32 cellular contexts compared by ENCODE assay signal in the genomic region with DNA sequence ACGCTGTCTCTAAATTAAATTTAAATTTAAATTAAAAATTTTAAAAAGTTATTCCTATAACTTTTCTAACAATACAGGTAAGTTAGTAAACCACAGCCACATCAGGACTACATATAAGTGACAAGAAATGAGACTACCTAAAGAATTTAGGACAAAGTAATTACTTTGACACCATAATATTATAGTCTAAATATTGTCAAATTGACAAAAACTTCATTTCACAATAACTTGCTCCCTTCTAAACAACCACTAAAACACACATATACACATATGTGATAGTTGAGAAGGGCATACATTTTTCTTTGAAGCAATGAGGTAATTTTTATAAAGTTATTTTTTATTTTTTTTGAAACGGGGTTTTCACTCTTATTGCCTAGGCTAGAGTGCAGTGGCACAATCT. TPM values are rescaled to one million over a fixed set of nuclear protein-coding genes. Genes with fewer than 3 reads are reported as not detected.
DNase-seq lines count a peak whose midpoint lies in the region; ATAC-seq, FAIRE-seq and TF ChIP-seq lines count a peak whose summit lies in the region.
"Had no signal": no experiment of that assay in that cellular context is flagged by ENCODE, and none has a peak within 500 bp of the region (broad histone marks: within the 10 kb centered on the region; RNA-seq: fewer than 3 reads in every experiment).

No MANE protein-coding gene starts in this region.

- H3K4me1 ChIP-seq in HepG2 (ENCODE audit: insufficient read depth, low read length) (no peaks in the 10 kb centered on the region), right lobe of liver (no peaks in the 10 kb centered on the region), A549 (no peaks in the 10 kb centered on the region), K562 (replicated peaks in 1 of 2; ENCODE audit: control insufficient read depth in 2 of 2, insufficient read depth in 2 of 2, low read length in 2 of 2) (no peaks in the 10 kb centered on the region; a peak in 1 of 5 replicates)
- H3K4me1 ChIP-seq: BE2C; BLaER1; BLaER1 treated with 17β-estradiol and CSF1 and Interleukin-3, amounts not matched to agents 10 nM and 100 nM; Caco-2 had no signal

- TF ChIP-seq EP300 in HepG2 (IDR thresholded peaks at IDR 0.05; ENCODE audit: low read depth in 2 of 2, low read length in 2 of 2) (no peak), HepG2 (CRISPR knock-in tag; IDR thresholded peaks at IDR 0.05; ENCODE audit: borderline replicate concordance) (no peak), A549 (IDR thresholded peaks at IDR 0.05) (no peak), K562 (IDR thresholded peaks at IDR 0.05; ENCODE audit: low read length) (no peak)

- no peak for TF ChIP-seq POLR2A in HepG2 (IDR thresholded peaks at IDR 0.05; ENCODE audit: insufficient read depth in 1 of 2, low read depth in 2 of 2, low read length in 2 of 2)
- TF ChIP-seq POLR2A in right lobe of liver (IDR thresholded peaks at IDR 0.05): no peak
- no peak for TF ChIP-seq POLR2A in A549 (IDR thresholded peaks at IDR 0.05; ENCODE audit: low read length)
- TF ChIP-seq POLR2A in K562 (conservative IDR thresholded peaks at IDR 0.05): no peak

- TF ChIP-seq RAD21 in HepG2 (CRISPR knock-in tag; IDR thresholded peaks at IDR 0.05): no peak
- TF ChIP-seq RAD21 in A549 (conservative IDR thresholded peaks at IDR 0.05 in 1 of 2, IDR thresholded peaks at IDR 0.05 in 1 of 2): no peak
- TF ChIP-seq RAD21 in K562 (CRISPR knock-in tag; conservative IDR thresholded peaks at IDR 0.05 in 1 of 2, IDR thresholded peaks at IDR 0.05 in 1 of 2): no peak

- no peaks in the 10 kb centered on the region for H3K79me2 ChIP-seq in HepG2 (ENCODE audit: insufficient read depth, low read length)
- no peaks in the 10 kb centered on the region for H3K79me2 ChIP-seq in K562 (ENCODE audit: control insufficient read depth, insufficient read depth, low read length)

- intact Hi-C loops in HepG2 (cut with micrococcal nuclease; ENCODE audit: unreplicated experiment): no loop called here
- intact Hi-C loops in right lobe of liver (cut with DNase I): no loop called here
- intact Hi-C loops in K562 (cut with micrococcal nuclease): no loop called here

- WGBS in HepG2 (ENCODE audit: low lambda C conversion rate): 64% methylated on average over 2 of the region's 2 CpGs
- WGBS in right lobe of liver (ENCODE audit: insufficient coverage, low coverage, low lambda C conversion rate, missing lambda C conversion rate): 84% methylated on average over 2 of the region's 2 CpGs
- WGBS in A549 (ENCODE audit: missing lambda C conversion rate): 91% methylated on average over 2 of the region's 2 CpGs
- WGBS in K562 (ENCODE audit: insufficient coverage, low coverage, missing lambda C conversion rate): 11% methylated on average over 2 of the region's 2 CpGs

- no peaks in the 10 kb centered on the region for H4K20me1 ChIP-seq in HepG2 (ENCODE audit: insufficient read depth, low read length)
- no peaks in the 10 kb centered on the region for H4K20me1 ChIP-seq in K562 (replicated peaks; ENCODE audit: control insufficient read depth, insufficient read depth, low read length)
- H4K20me1 ChIP-seq: BLaER1; BLaER1 treated with 17β-estradiol and CSF1 and Interleukin-3, amounts not matched to agents 10 nM and 100 nM had no signal

- no peaks in the 10 kb centered on the region for H3K9me1 ChIP-seq in K562 (ENCODE audit: control insufficient read depth, insufficient read depth, low read length)

- H3K4me2 ChIP-seq in HepG2 (ENCODE audit: low read depth, low read length): no peak overlapping the region
- H3K4me2 ChIP-seq in A549: no peak overlapping the region
- no peak overlapping the region for H3K4me2 ChIP-seq in K562 (ENCODE audit: insufficient read depth, low read length)
- H3K4me2 ChIP-seq: BLaER1; BLaER1 treated with 17β-estradiol and CSF1 and Interleukin-3, amounts not matched to agents 10 nM and 100 nM had no signal

- no peak for TF ChIP-seq CTCF in HepG2 (CRISPR knock-in tag; IDR thresholded peaks at IDR 0.05)
- no peak for TF ChIP-seq CTCF in right lobe of liver (IDR thresholded peaks at IDR 0.05)
- no peak for TF ChIP-seq CTCF in A549 (IDR thresholded peaks at IDR 0.05)
- no peak for TF ChIP-seq CTCF in K562 (IDR thresholded peaks at IDR 0.05 in 2 of 3, conservative IDR thresholded peaks at IDR 0.05 in 1 of 3; ENCODE audit: insufficient read depth in 2 of 3, low read depth in 1 of 3, low read length in 3 of 3)

- in situ Hi-C loops in HepG2 (cut with HindIII; ENCODE audit: extremely low pct_ligation_motif_present, low pct_unique_long_range_greater_than_20kb): no loop called here
- in situ Hi-C loops in K562 (cut with MboI): no loop called here

- peaks cover 0 to 4% of the 10 kb centered on the region in 2 experiments; a peak in 1 of 5 replicates for H3K27me3 ChIP-seq in HepG2 (ENCODE audit: control insufficient read depth in 1 of 2, insufficient read depth in 2 of 2, low read length in 2 of 2)
- no peaks in the 10 kb centered on the region for H3K27me3 ChIP-seq in right lobe of liver
- H3K27me3 ChIP-seq in K562 (ENCODE audit: control insufficient read depth in 2 of 2, insufficient read depth in 2 of 2, low read length in 2 of 2): peaks cover 5 to 10% of the 10 kb centered on the region in 2 experiments; a peak in 2 of 5 replicates
- H3K27me3 ChIP-seq: BE2C; BLaER1; BLaER1 treated with 17β-estradiol and CSF1 and Interleukin-3, amounts not matched to agents 10 nM and 100 nM had no signal

- H3K27ac ChIP-seq in HepG2 (ENCODE audit: extremely low read length, insufficient read depth, low read length): no peak overlapping the region
- H3K27ac ChIP-seq in right lobe of liver: no peak overlapping the region
- H3K27ac ChIP-seq in A549: no peak overlapping the region
- no peak overlapping the region for H3K27ac ChIP-seq in K562 (ENCODE audit: extremely low read depth, low read depth, low read length)
- H3K27ac ChIP-seq: 22Rv1; BLaER1; BLaER1 treated with 17β-estradiol and CSF1 and Interleukin-3, amounts not matched to agents 10 nM and 100 nM; C4-2B had no signal

- no peaks in the 10 kb centered on the region for H3K36me3 ChIP-seq in HepG2 (replicated peaks in 1 of 2; ENCODE audit: control insufficient read depth in 1 of 2, insufficient read depth in 2 of 2, low read length in 2 of 2)
- H3K36me3 ChIP-seq in right lobe of liver: no peaks in the 10 kb centered on the region
- no peaks in the 10 kb centered on the region for H3K36me3 ChIP-seq in K562 (ENCODE audit: control insufficient read depth, insufficient read depth, low read length)
- H3K36me3 ChIP-seq: BE2C; BLaER1; BLaER1 treated with 17β-estradiol and CSF1 and Interleukin-3, amounts not matched to agents 10 nM and 100 nM had no signal

- H3K9me3 ChIP-seq in HepG2 (ENCODE audit: low read length) (no peaks in the 10 kb centered on the region), right lobe of liver (no peaks in the 10 kb centered on the region), A549 (no peaks in the 10 kb centered on the region), K562 (replicated peaks; ENCODE audit: control insufficient read depth, insufficient read depth, low read depth, low read length) (no peaks in the 10 kb centered on the region)
- H3K9me3 ChIP-seq: BE2C; BLaER1; BLaER1 treated with 17β-estradiol and CSF1 and Interleukin-3, amounts not matched to agents 10 nM and 100 nM; Caco-2 had no signal

- ATAC-seq in HepG2 (no peak), right lobe of liver (no peak), A549 (no peak), K562 (no peak), left lobe of liver (no peak), HG03175 (IDR thresholded peaks at IDR 0.05; ENCODE audit: unreplicated experiment) (no peak)
- ATAC-seq: CD8-positive, alpha-beta T cell had no signal

- POLR2A ChIA-PET in HepG2 (lab: Yijun Ruan, JAX): no interaction called here
- POLR2A ChIA-PET in A549 (lab: Yijun Ruan, JAX): no interaction called here
- POLR2A ChIA-PET in K562 (lab: Yijun Ruan, JAX): no interaction called here

- no peak overlapping the region for H3K4me3 ChIP-seq in HepG2 (replicated peaks in 1 of 3; ENCODE audit: insufficient read depth in 1 of 3, low read depth in 2 of 3, low read length in 3 of 3)
- no peak overlapping the region for H3K4me3 ChIP-seq in right lobe of liver
- H3K4me3 ChIP-seq in A549: no peak overlapping the region
- H3K4me3 ChIP-seq in K562: no peak overlapping the region
- H3K4me3 ChIP-seq: BLaER1; BLaER1 treated with 17β-estradiol and CSF1 and Interleukin-3, amounts not matched to agents 10 nM and 100 nM had no signal

- no peak overlapping the region for H2AFZ ChIP-seq in HepG2 (ENCODE audit: low read length)
- H2AFZ ChIP-seq in K562 (ENCODE audit: low read depth, low read length): no peak overlapping the region

- no TSS peak for BruUV-seq in HepG2 (replicated peaks; lab: Mats Ljungman, UMichigan)
- BruUV-seq in K562 (replicated peaks; lab: Mats Ljungman, UMichigan): no TSS peak

- H3K9ac ChIP-seq in HepG2 (ENCODE audit: insufficient read depth, low read depth, low read length) (no peak overlapping the region), K562 (ENCODE audit: insufficient read depth in 1 of 2, low read depth in 2 of 2, low read length in 2 of 2) (no peak overlapping the region)
- H3K9ac ChIP-seq: BLaER1; BLaER1 treated with 17β-estradiol and CSF1 and Interleukin-3, amounts not matched to agents 10 nM and 100 nM had no signal

- CTCF ChIA-PET in HepG2 (lab: Yijun Ruan, JAX; ENCODE audit: low intra/inter-chr PET ratio, low total read pairs) (no interaction called here), A549 (lab: Yijun Ruan, JAX) (no interaction called here), K562 (lab: Yijun Ruan, JAX; ENCODE audit: low intra/inter-chr PET ratio) (no interaction called here)

- DNase-seq in HepG2 (ENCODE audit: low spot score) (no peak), right lobe of liver (no peak), A549 (ENCODE audit: low read depth in 1 of 2, low spot score in 1 of 2) (no peak), K562 (ENCODE audit: extremely low read depth in 1 of 4, low spot score in 3 of 4) (no peak), left lobe of liver (ENCODE audit: low spot score) (no peak)
- DNase-seq: 8988T; ACHN; AML-193; BE2C; C1 segment of cervical spinal cord; Caco-2; Calu3; CD4-positive, alpha-beta memory T cell; CD4-positive, alpha-beta T cell; CD4-positive, CD25-positive, alpha-beta regulatory T cell; CD8-positive, alpha-beta memory T cell; CD8-positive, alpha-beta T cell; COR-L47; DMS 273 treated with DMSO at 0.1 percent for 48 hours; DMS153; DMS53; DMS79; DMS79 treated with DMSO at 0.1 percent for 48 hours; DND-41; EL had no signal

- FAIRE-seq in HepG2 (lab: Jason Lieb, UNC) (no peak), A549 (lab: Jason Lieb, UNC) (no peak), K562 (lab: Jason Lieb, UNC) (no peak)
- FAIRE-seq: A204.1, D721Med had no signal

RNA-seq across cellular contexts. Expression of a gene that starts 31.6 kb away (rescaled TPM):
- total RNA-seq in HepG2 (2016; rRNA removed; fragmentation: Illumina TruSeq; extraction: Trizol) (3.4 and 5.0 TPM in 2 replicates), right lobe of liver (1 to 10 TPM in 4 of 6 experiments, under 1 TPM in 2; 0.64 to 2.2 (median 1.1) TPM), K562 (2014; rRNA removed) (0.27 and 0.82 TPM in 2 replicates), K562 (2014; rRNA removed; fragmentation: Illumina TruSeq; extraction: Trizol) (1.4 and 1.6 TPM in 2 replicates), K562 (2015; rRNA removed; fragmentation: Illumina TruSeq; extraction: Trizol) (1.0 and 1.4 TPM in 2 replicates), K562 (2021) (0.72 and 0.80 TPM in 2 replicates), left lobe of liver (0.75 TPM)
- total RNA-seq in HepG2 (2016; cell fraction: cytosol; rRNA removed; fragmentation: Illumina TruSeq; extraction: Trizol; ENCODE audit: low read depth): 0.81 and 1.1 TPM in 2 replicates
- total RNA-seq in HepG2 (2016; cell fraction: insoluble cytoplasmic fraction; rRNA removed; fragmentation: Illumina TruSeq; extraction: Trizol): 3.5 and 5.4 TPM in 2 replicates
- total RNA-seq in HepG2 (2016; cell fraction: membrane; rRNA removed; fragmentation: Illumina TruSeq; extraction: Trizol): 2.5 and 2.7 TPM in 2 replicates
- total RNA-seq in HepG2 (2016; cell fraction: nucleus; rRNA removed; fragmentation: Illumina TruSeq; extraction: Trizol): 5.8 and 7.4 TPM in 2 replicates
- polyA plus RNA-seq in HepG2 (2011; rRNA removed) (1.8 and 2.7 TPM in 2 replicates), A549 (2011; rRNA removed) (5.8 and 10.0 TPM in 2 replicates), A549 (2017; fragmentation: RNase III; extraction: RNeasy Plus Mini Kit Qiagen cat#74134 plus additional on column Dnase treatment) (11.0 to 12.3 TPM (median 11.8 TPM) in 3 replicates), K562 (2011; rRNA removed) (0.35 and 0.45 TPM in 2 replicates), K562 (2014; fragmentation: Illumina TruSeq; extraction: Trizol) (1.00 and 1.0 TPM in 2 replicates), K562 (2014; fragmentation: Nextera tagmentation; extraction: Ambion mirVana) (under 1 TPM; 0.29 to 0.39 TPM), K562 (2014; rRNA removed) (0.63 and 1.3 TPM in 2 replicates)
- polyA plus RNA-seq in HepG2 (2011; cell fraction: cytosol; rRNA removed): 0.50 and 0.65 TPM in 2 replicates
- 2.8 and 3.2 TPM in 2 replicates for polyA plus RNA-seq in HepG2 (2011; cell fraction: nucleus; rRNA removed)
- 2.5 and 3.3 TPM in 2 replicates for polyA plus RNA-seq in HepG2 (2012)
- polyA plus RNA-seq in HepG2 (2016; cell fraction: cytosol; fragmentation: Illumina TruSeq; extraction: Trizol; ENCODE audit: low read depth): 0.29 and 0.33 TPM in 2 replicates
- polyA plus RNA-seq in HepG2 (2016; cell fraction: insoluble cytoplasmic fraction; fragmentation: Illumina TruSeq; extraction: Trizol; ENCODE audit: low read depth): 6.6 and 9.6 TPM in 2 replicates
- polyA plus RNA-seq in HepG2 (2016; cell fraction: membrane; fragmentation: Illumina TruSeq; extraction: Trizol; ENCODE audit: low read depth): 1.2 TPM in 2 replicates
- 19.9 and 20.4 TPM in 2 replicates for polyA plus RNA-seq in HepG2 (2016; cell fraction: nucleus; fragmentation: Illumina TruSeq; extraction: Trizol; ENCODE audit: insufficient read depth, low read depth)
- polyA minus RNA-seq in HepG2 (2011; rRNA and poly(A)+ RNA removed; ENCODE audit: low replicate concordance): 0.64 and 1.3 TPM in 2 replicates
- 0.70 and 0.89 TPM in 2 replicates for polyA minus RNA-seq in HepG2 (2011; cell fraction: cytosol; rRNA and poly(A)+ RNA removed)
- 5.8 TPM in 2 replicates for polyA minus RNA-seq in HepG2 (2011; cell fraction: nucleus; rRNA and poly(A)+ RNA removed)
- 1.2 and 1.3 TPM in 2 replicates for polyA plus RNA-seq in A549 (2012; cell fraction: cytosol; rRNA removed)
- 1.3 and 2.7 TPM in 2 replicates for polyA plus RNA-seq in A549 (2012; cell fraction: nucleus; rRNA removed)
- 1.3 and 1.9 TPM in 2 replicates for polyA minus RNA-seq in A549 (2011; rRNA and poly(A)+ RNA removed)
- 0.53 and 2.1 TPM in 2 replicates for total RNA-seq in K562 (2011; cell fraction: chromatin; rRNA removed; ENCODE audit: low replicate concordance)
- total RNA-seq in K562 (2011; cell fraction: nucleolus; rRNA removed): 0.33 and 0.66 TPM in 2 replicates
- total RNA-seq in K562 (2011; cell fraction: nucleoplasm; rRNA removed): 0.46 and 0.59 TPM in 2 replicates
- polyA plus RNA-seq in K562 (2011; cell fraction: cytosol; rRNA removed): 0.04 and 0.15 TPM in 2 replicates
- polyA plus RNA-seq in K562 (2011; cell fraction: nucleus; rRNA removed): 0.37 and 0.58 TPM in 2 replicates
- polyA plus RNA-seq in K562 (2012): 0.40 and 0.57 TPM in 2 replicates
- 0.46 and 0.51 TPM in 2 replicates for polyA minus RNA-seq in K562 (2011; rRNA and poly(A)+ RNA removed)
- polyA minus RNA-seq in K562 (2011; cell fraction: cytosol; rRNA and poly(A)+ RNA removed): not detected in 2 replicates
- 0.40 and 0.67 TPM in 2 replicates for polyA minus RNA-seq in K562 (2011; cell fraction: nucleus; rRNA and poly(A)+ RNA removed)
